ENCODE assay signal across 1 cellular context in genomic region chr7:123437447-123437995, GRCh38.
TF ChIP-seq lines count a peak whose summit lies in the region.

No MANE protein-coding gene starts in this region.

TF ChIP-seq in GM23338, 12 proteins besides CTCF, POLR2A, EP300 and RAD21:
- TF ChIP-seq ZNF462 (CRISPR knock-in tag; IDR thresholded peaks at IDR 0.05) (no peak), JUNB (IDR thresholded peaks at IDR 0.05; ENCODE audit: unreplicated experiment) (no peak), CREB1 (CRISPR knock-in tag; IDR thresholded peaks at IDR 0.05; ENCODE audit: low read depth) (no peak), ZNF331 (CRISPR knock-in tag; IDR thresholded peaks at IDR 0.05; ENCODE audit: low read depth) (no peak), EZH2phosphoT487 (IDR thresholded peaks at IDR 0.05; ENCODE audit: unreplicated experiment) (no peak), POLR2AphosphoS5 (IDR thresholded peaks at IDR 0.05; ENCODE audit: low read depth) (no peak), REST (IDR thresholded peaks at IDR 0.05; ENCODE audit: unreplicated experiment) (no peak), ETS1 (IDR thresholded peaks at IDR 0.05) (no peak), NANOG (IDR thresholded peaks at IDR 0.05; ENCODE audit: borderline replicate concordance) (no peak), EZH2 (IDR thresholded peaks at IDR 0.05; ENCODE audit: low read depth, unreplicated experiment) (no peak), STAT1 (IDR thresholded peaks at IDR 0.05; ENCODE audit: unreplicated experiment) (no peak), ZNF114 (CRISPR knock-in tag; IDR thresholded peaks at IDR 0.05) (no peak)
TF ChIP-seq in GM23338: peak in this region for 0.
